ENCODE assay signal across 7 cellular contexts in the genomic region with DNA sequence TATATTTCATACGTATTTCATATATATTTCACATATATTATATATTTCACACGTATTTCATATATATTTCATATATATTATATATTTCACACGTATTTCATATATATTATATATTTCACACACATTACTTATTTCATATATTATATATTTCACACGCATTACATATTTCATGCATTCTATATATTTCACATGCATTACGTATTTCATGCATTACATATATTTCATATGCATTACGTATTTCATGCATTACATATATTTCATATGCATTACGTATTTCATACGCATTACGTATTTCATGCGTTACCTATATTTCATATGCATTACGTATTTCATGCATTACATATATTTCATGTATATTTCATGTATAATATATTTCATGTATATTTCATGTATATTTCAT. TPM values are rescaled to one million over a fixed set of nuclear protein-coding genes. Genes with fewer than 3 reads are reported as not detected.
A peak's percentile ranks its signal among the peaks of the same experiment; 100 is the strongest.
DNase-seq lines count a peak whose midpoint lies in the region; ATAC-seq, FAIRE-seq and TF ChIP-seq lines count a peak whose summit lies in the region.
"Not testable (repeated sequence)": the region's sequence is repeated elsewhere in the genome, so short reads cannot be mapped to it uniquely, and the experiment has no call there.

No MANE protein-coding gene starts in this region.

- not testable (repeated sequence) for H3K4me2 ChIP-seq in K562 (ENCODE audit: insufficient read depth, low read length)

- not testable (repeated sequence) for TF ChIP-seq CTCF in K562 (IDR thresholded peaks at IDR 0.05 in 2 of 3, conservative IDR thresholded peaks at IDR 0.05 in 1 of 3; ENCODE audit: insufficient read depth in 2 of 3, low read depth in 1 of 3, low read length in 3 of 3); kidney (IDR thresholded peaks at IDR 0.05; ENCODE audit: borderline replicate concordance, extremely low read depth, insufficient read depth)

- H3K36me3 ChIP-seq in K562 (ENCODE audit: control insufficient read depth, insufficient read depth, low read length); kidney (ENCODE audit: control insufficient read depth in 1 of 2, insufficient read depth in 2 of 2, low read length in 2 of 2): not testable (repeated sequence)

- H3K9me3 ChIP-seq in K562 (replicated peaks; ENCODE audit: control insufficient read depth, insufficient read depth, low read depth, low read length); kidney (ENCODE audit: control insufficient read depth in 1 of 2, low read length in 2 of 2): not testable (repeated sequence)

- CTCF ChIA-PET in K562 (lab: Yijun Ruan, JAX; ENCODE audit: low intra/inter-chr PET ratio), result not testable (repeated sequence)

- DNase-seq in GM12891 (ENCODE audit: insufficient read length, low spot score); K562 (ENCODE audit: extremely low read depth in 1 of 4, low spot score in 3 of 4); kidney: not testable (repeated sequence)

- H3K79me2 ChIP-seq in K562 (ENCODE audit: control insufficient read depth, insufficient read depth, low read length), result not testable (repeated sequence)

- not testable (repeated sequence) for H3K9ac ChIP-seq in K562 (ENCODE audit: insufficient read depth in 1 of 2, low read depth in 2 of 2, low read length in 2 of 2); kidney (ENCODE audit: low read length in 2 of 2)

- FAIRE-seq in A204.1 (lab: Jason Lieb, UNC), result peak; percentile 6
- FAIRE-seq in GM12891 (lab: Jason Lieb, UNC), result peak; percentile 9
- FAIRE-seq in TTC549 (lab: Jason Lieb, UNC), result peak; percentile 5
- not testable (repeated sequence) for FAIRE-seq in K562 (lab: Jason Lieb, UNC)
- peak; percentile 14 for FAIRE-seq in colon (lab: Jason Lieb, UNC)
- peak; percentile 69 for FAIRE-seq in endometrium (lab: Jason Lieb, UNC)
- peak; percentile 60 for FAIRE-seq in kidney (lab: Jason Lieb, UNC)

- not testable (repeated sequence) for TF ChIP-seq EP300 in K562 (IDR thresholded peaks at IDR 0.05; ENCODE audit: low read length)

- intact Hi-C loops in K562 (cut with micrococcal nuclease); kidney (cut with DNase I): not testable (repeated sequence)

- not testable (repeated sequence) for TF ChIP-seq POLR2A in GM12891 (IDR thresholded peaks at IDR 0.05; ENCODE audit: low read depth, low read length); K562 (conservative IDR thresholded peaks at IDR 0.05)

- not testable (repeated sequence) for ATAC-seq in K562

- H3K4me3 ChIP-seq in K562; kidney (ENCODE audit: low read length in 2 of 2): not testable (repeated sequence)

- H3K9me1 ChIP-seq in K562 (ENCODE audit: control insufficient read depth, insufficient read depth, low read length), result not testable (repeated sequence)

- BruUV-seq in K562 (replicated peaks; lab: Mats Ljungman, UMichigan), result not testable (repeated sequence)

- WGBS in K562 (ENCODE audit: insufficient coverage, low coverage, missing lambda C conversion rate), result 82% methylated on average over 11 of the region's 11 CpGs

- peaks cover 13 to 19% of the 10 kb centered on the region in 2 experiments for H3K4me1 ChIP-seq in K562 (replicated peaks in 1 of 2; ENCODE audit: control insufficient read depth in 2 of 2, insufficient read depth in 2 of 2, low read length in 2 of 2)
- not testable (repeated sequence) for H3K4me1 ChIP-seq in kidney (ENCODE audit: control insufficient read depth in 1 of 2, insufficient read depth in 1 of 2, low read depth in 1 of 2, low read length in 2 of 2)

- POLR2A ChIA-PET in K562 (lab: Yijun Ruan, JAX), result not testable (repeated sequence)

- not testable (repeated sequence) for H2AFZ ChIP-seq in K562 (ENCODE audit: low read depth, low read length)

- not testable (repeated sequence) for H4K20me1 ChIP-seq in K562 (replicated peaks; ENCODE audit: control insufficient read depth, insufficient read depth, low read length)

- in situ Hi-C loops in K562 (cut with MboI), result not testable (repeated sequence)

- not testable (repeated sequence) for H3K27me3 ChIP-seq in K562 (ENCODE audit: control insufficient read depth in 2 of 2, insufficient read depth in 2 of 2, low read length in 2 of 2)

- not testable (repeated sequence) for TF ChIP-seq RAD21 in K562 (CRISPR knock-in tag; conservative IDR thresholded peaks at IDR 0.05 in 1 of 2, IDR thresholded peaks at IDR 0.05 in 1 of 2)

- H3K27ac ChIP-seq in K562 (ENCODE audit: extremely low read depth, low read depth, low read length); kidney (ENCODE audit: low read depth in 2 of 2, low read length in 2 of 2): not testable (repeated sequence)

TF ChIP-seq in K562, 482 proteins besides CTCF, POLR2A, EP300 and RAD21 (continues in another document):
- TF ChIP-seq CEBPB (tag; IDR thresholded peaks at IDR 0.05) (0 out of 2 replicates have a peak, but pooled peaks have one; percentile 6), ZFP30 (CRISPR knock-in tag; IDR thresholded peaks at IDR 0.05; ENCODE audit: borderline replicate concordance) (0 out of 2 replicates have a peak, but pooled peaks have one; percentile 27), NFIX (CRISPR knock-in tag; IDR thresholded peaks at IDR 0.05; ENCODE audit: low read depth) (peak; percentile 47)

RNA-seq across cellular contexts. Expression of a gene that starts 4.6 kb away (rescaled TPM):
- polyA plus RNA-seq in GM12891 (2012; ENCODE audit: low read depth, missing spikeins), result 27.1 TPM
- 34.0 and 89.9 TPM in 2 replicates for total RNA-seq in K562 (2011; cell fraction: chromatin; rRNA removed; ENCODE audit: low replicate concordance)
- 19.0 and 27.6 TPM in 2 replicates for total RNA-seq in K562 (2011; cell fraction: nucleolus; rRNA removed)
- total RNA-seq in K562 (2011; cell fraction: nucleoplasm; rRNA removed), result 36.4 and 39.6 TPM in 2 replicates
- total RNA-seq in K562 (2014; rRNA removed) (32.8 and 35.0 TPM in 2 replicates), K562 (2014; rRNA removed; fragmentation: Illumina TruSeq; extraction: Trizol) (50.0 and 55.2 TPM in 2 replicates), K562 (2015; rRNA removed; fragmentation: Illumina TruSeq; extraction: Trizol) (44.7 and 47.6 TPM in 2 replicates), K562 (2021) (48.6 and 56.4 TPM in 2 replicates), kidney (40.0 TPM)
- polyA plus RNA-seq in K562 (2011; rRNA removed) (63.4 and 87.6 TPM in 2 replicates), K562 (2014; fragmentation: Illumina TruSeq; extraction: Trizol) (54.1 and 60.9 TPM in 2 replicates), K562 (2014; fragmentation: Nextera tagmentation; extraction: Ambion mirVana) (10 to 100 TPM; 15.7 to 19.8 TPM), K562 (2014; rRNA removed) (48.7 and 50.3 TPM in 2 replicates), kidney (ENCODE audit: insufficient read depth, low read depth, low replicate concordance) (16.7 TPM)
- polyA plus RNA-seq in K562 (2011; cell fraction: cytosol; rRNA removed), result 27.9 and 44.8 TPM in 2 replicates
- 49.3 and 61.9 TPM in 2 replicates for polyA plus RNA-seq in K562 (2011; cell fraction: nucleus; rRNA removed)
- polyA plus RNA-seq in K562 (2012), result 27.8 and 43.2 TPM in 2 replicates
- polyA minus RNA-seq in K562 (2011; rRNA and poly(A)+ RNA removed), result 80.0 and 84.2 TPM in 2 replicates
- polyA minus RNA-seq in K562 (2011; cell fraction: cytosol; rRNA and poly(A)+ RNA removed), result 41.3 and 44.5 TPM in 2 replicates
- polyA minus RNA-seq in K562 (2011; cell fraction: nucleus; rRNA and poly(A)+ RNA removed), result 28.9 and 51.4 TPM in 2 replicates

RNA-seq across cellular contexts. Expression of a gene that starts 22.2 kb away (rescaled TPM):
- 43.8 TPM for polyA plus RNA-seq in GM12891 (2012; ENCODE audit: low read depth, missing spikeins)
- total RNA-seq in K562 (2011; cell fraction: chromatin; rRNA removed; ENCODE audit: low replicate concordance), result 14.4 and 29.3 TPM in 2 replicates
- total RNA-seq in K562 (2011; cell fraction: nucleolus; rRNA removed), result 19.7 and 21.7 TPM in 2 replicates
- total RNA-seq in K562 (2011; cell fraction: nucleoplasm; rRNA removed), result 17.0 and 17.3 TPM in 2 replicates
- total RNA-seq in K562 (2014; rRNA removed), result 13.3 and 25.3 TPM in 2 replicates
- 3.2 and 3.3 TPM in 2 replicates for total RNA-seq in K562 (2014; rRNA removed; fragmentation: Illumina TruSeq; extraction: Trizol)
- 4.1 and 5.0 TPM in 2 replicates for total RNA-seq in K562 (2015; rRNA removed; fragmentation: Illumina TruSeq; extraction: Trizol)
- 33.0 and 33.1 TPM in 2 replicates for total RNA-seq in K562 (2021)
- 37.6 and 37.8 TPM in 2 replicates for polyA plus RNA-seq in K562 (2011; rRNA removed)
- 45.5 and 50.8 TPM in 2 replicates for polyA plus RNA-seq in K562 (2011; cell fraction: cytosol; rRNA removed)
- polyA plus RNA-seq in K562 (2011; cell fraction: nucleus; rRNA removed), result 61.3 and 86.0 TPM in 2 replicates
- 32.0 and 43.5 TPM in 2 replicates for polyA plus RNA-seq in K562 (2012)
- polyA plus RNA-seq in K562 (2014; fragmentation: Illumina TruSeq; extraction: Trizol), result 39.2 and 47.3 TPM in 2 replicates
- 10 to 100 TPM; 19.5 to 37.7 TPM for polyA plus RNA-seq in K562 (2014; fragmentation: Nextera tagmentation; extraction: Ambion mirVana)
- polyA plus RNA-seq in K562 (2014; rRNA removed), result 27.6 and 37.7 TPM in 2 replicates
- polyA minus RNA-seq in K562 (2011; rRNA and poly(A)+ RNA removed), result 29.7 and 37.4 TPM in 2 replicates
- polyA minus RNA-seq in K562 (2011; cell fraction: cytosol; rRNA and poly(A)+ RNA removed), result 21.7 and 26.8 TPM in 2 replicates
- polyA minus RNA-seq in K562 (2011; cell fraction: nucleus; rRNA and poly(A)+ RNA removed), result 24.2 and 32.2 TPM in 2 replicates
- total RNA-seq in kidney, result 34.5 TPM
- polyA plus RNA-seq in kidney (ENCODE audit: insufficient read depth, low read depth, low replicate concordance), result 20.8 TPM

RNA-seq across cellular contexts. Expression of a gene that starts 23.8 kb away (rescaled TPM):
- 50.4 TPM for polyA plus RNA-seq in GM12891 (2012; ENCODE audit: low read depth, missing spikeins)
- total RNA-seq in K562 (2011; cell fraction: chromatin; rRNA removed; ENCODE audit: low replicate concordance), result 89.1 and 251 TPM in 2 replicates
- total RNA-seq in K562 (2011; cell fraction: nucleolus; rRNA removed), result 210 and 237 TPM in 2 replicates
- 121 and 146 TPM in 2 replicates for total RNA-seq in K562 (2011; cell fraction: nucleoplasm; rRNA removed)
- 55.0 and 66.3 TPM in 2 replicates for total RNA-seq in K562 (2014; rRNA removed)
- 23.6 and 34.5 TPM in 2 replicates for total RNA-seq in K562 (2014; rRNA removed; fragmentation: Illumina TruSeq; extraction: Trizol)
- total RNA-seq in K562 (2015; rRNA removed; fragmentation: Illumina TruSeq; extraction: Trizol), result 53.5 and 62.3 TPM in 2 replicates
- 66.8 and 67.9 TPM in 2 replicates for total RNA-seq in K562 (2021)
- 60.2 and 92.0 TPM in 2 replicates for polyA plus RNA-seq in K562 (2011; rRNA removed)
- 63.6 and 69.7 TPM in 2 replicates for polyA plus RNA-seq in K562 (2011; cell fraction: cytosol; rRNA removed)
- 347 and 373 TPM in 2 replicates for polyA plus RNA-seq in K562 (2011; cell fraction: nucleus; rRNA removed)
- polyA plus RNA-seq in K562 (2012), result 60.7 and 67.7 TPM in 2 replicates
- polyA plus RNA-seq in K562 (2014; fragmentation: Illumina TruSeq; extraction: Trizol), result 54.5 and 57.2 TPM in 2 replicates
- polyA plus RNA-seq in K562 (2014; fragmentation: Nextera tagmentation; extraction: Ambion mirVana), result 1 to 10 TPM; 4.0 to 7.9 TPM
- polyA plus RNA-seq in K562 (2014; rRNA removed), result 88.9 and 96.0 TPM in 2 replicates
- 66.3 and 72.1 TPM in 2 replicates for polyA minus RNA-seq in K562 (2011; rRNA and poly(A)+ RNA removed)
- polyA minus RNA-seq in K562 (2011; cell fraction: cytosol; rRNA and poly(A)+ RNA removed), result 31.5 and 38.0 TPM in 2 replicates
- 111 and 182 TPM in 2 replicates for polyA minus RNA-seq in K562 (2011; cell fraction: nucleus; rRNA and poly(A)+ RNA removed)
- total RNA-seq in kidney, result 90.0 TPM
- 566 TPM for polyA plus RNA-seq in kidney (ENCODE audit: insufficient read depth, low read depth, low replicate concordance)
